Comparison of ENCODE assay signal across 21 cellular contexts in the genomic region with DNA sequence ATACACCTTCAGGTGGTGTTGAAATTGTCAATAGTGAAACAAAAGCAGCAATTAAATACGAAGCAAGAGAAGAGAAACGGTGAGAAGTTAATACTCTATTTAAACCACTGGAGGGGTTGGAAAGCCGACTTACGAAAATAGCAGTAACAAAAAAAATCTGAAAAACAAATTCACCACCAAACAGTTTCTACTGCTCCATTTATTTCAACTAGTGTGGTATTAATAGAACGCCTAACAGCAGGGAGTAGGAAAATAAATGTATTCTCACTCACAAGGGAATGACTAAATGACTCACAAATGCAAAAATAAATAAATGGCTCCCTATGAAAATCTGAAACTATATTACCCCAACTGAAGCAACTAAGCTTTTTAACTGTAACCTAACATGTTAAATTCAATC.
A peak's percentile ranks its signal among the peaks of the same experiment; 100 is the strongest.
DNase-seq lines count a peak whose midpoint lies in the region; ATAC-seq and TF ChIP-seq lines count a peak whose summit lies in the region.
"Had no signal": no experiment of that assay in that cellular context is flagged by ENCODE, and none has a peak within 500 bp of the region (broad histone marks: within the 10 kb centered on the region; RNA-seq: fewer than 3 reads in every experiment).

No MANE protein-coding gene starts in this region.

- no peaks in the 10 kb centered on the region for H3K9me3 ChIP-seq in psoas muscle
- H3K9me3 ChIP-seq: BLaER1 treated with 17β-estradiol and CSF1 and Interleukin-3, amounts not matched to agents 10 nM and 100 nM; SJCRH30 had no signal

- peaks cover 0 to 2% (median 0%) of the 10 kb centered on the region in 3 donors for H3K27me3 ChIP-seq in psoas muscle (ENCODE audit: insufficient read depth in 3 of 3, low read length in 2 of 3)
- H3K27me3 ChIP-seq: BLaER1 treated with 17β-estradiol and CSF1 and Interleukin-3, amounts not matched to agents 10 nM and 100 nM; SJCRH30 had no signal

- no peaks in the 10 kb centered on the region for H3K4me1 ChIP-seq in psoas muscle
- H3K4me1 ChIP-seq: parathyroid adenoma had no signal

- H3K36me3 Mint-ChIP-seq in glutamatergic neuron (ENCODE audit: unreplicated experiment) = no peaks in the 10 kb centered on the region
- H3K36me3 Mint-ChIP-seq: activated naive CD4-positive, alpha-beta T cell treated with anti-CD3 and anti-CD28 coated beads, Interleukin-2, amount 50 U/mL, for 72 hours had no signal

- no peak overlapping the region for H3K27ac ChIP-seq in psoas muscle
- H3K27ac ChIP-seq: BLaER1 treated with 17β-estradiol and CSF1 and Interleukin-3, amounts not matched to agents 10 nM and 100 nM; HL-60; parathyroid adenoma; SJCRH30 had no signal

- H3K4me3 Mint-ChIP-seq in glutamatergic neuron (ENCODE audit: unreplicated experiment) = no peak overlapping the region
- H3K4me3 Mint-ChIP-seq: activated CD4-positive, alpha-beta T cell treated with anti-CD3 and anti-CD28 coated beads, Interleukin-2, amount 10 ng/mL, durations not matched to agents 24 days and 14 days; stimulated activated naive CD8-positive, alpha-beta T cell treated with anti-CD3 and anti-CD28 coated beads, Interleukin-15, amount 100 ng/mL, for 72 hours had no signal

- in situ Hi-C loops in astrocyte of the cerebellum (cut with HindIII; ENCODE audit: low sequenced_read_pairs) = no loop called here

- TF ChIP-seq CTCF in astrocyte of the cerebellum (IDR thresholded peaks at IDR 0.05; ENCODE audit: low read depth, low read length, missing control alignments) (no peak), glutamatergic neuron (IDR thresholded peaks at IDR 0.05; ENCODE audit: partially characterized antibody, unreplicated experiment) (no peak), psoas muscle (IDR thresholded peaks at IDR 0.05) (no peak)

- H3K4me3 ChIP-seq in astrocyte of the cerebellum (ENCODE audit: low read depth, low read length) (no peak overlapping the region), psoas muscle (no peak overlapping the region)
- H3K4me3 ChIP-seq: BLaER1 treated with 17β-estradiol and CSF1 and Interleukin-3, amounts not matched to agents 10 nM and 100 nM; SJCRH30 had no signal

- DNase-seq in HCEC 1CT (peak; percentile 5), astrocyte of the cerebellum (ENCODE audit: low read depth) (peak; percentile 29), glutamatergic neuron (no peak), superior temporal gyrus (ENCODE audit: extremely low spot score) (peak; percentile 70), psoas muscle (no peak), hippocampal formation (lab: John Stamatoyannopoulos, UW) (no peak), NCI-H226 (no peak)
- DNase-seq: activated CD4-positive, alpha-beta T cell treated with anti-CD3 and anti-CD28 coated beads, Interleukin-2, amount 10 ng/mL, durations not matched to agents 24 days and 14 days; activated T-cell treated with anti-CD3 and anti-CD28 coated beads for 4 hours; KG1; kidney glomerular epithelial cell; NCI-H446 treated with DMSO at 0.1 percent for 48 hours; SJCRH30; stimulated activated CD4-positive, alpha-beta T cell treated with anti-CD3 and anti-CD28 coated beads, Interleukin-12 subunit alpha, Interleukin-12 subunit beta, amount 100 ng/mL, for 4 hours; stimulated activated naive CD8-positive, alpha-beta T cell treated with anti-CD3 and anti-CD28 coated beads, Interleukin-15, amount 100 ng/mL, for 72 hours; T1000 had no signal

- H3K27me3 Mint-ChIP-seq in glutamatergic neuron (ENCODE audit: unreplicated experiment) = no peaks in the 10 kb centered on the region
- H3K27me3 Mint-ChIP-seq: stimulated activated naive CD8-positive, alpha-beta T cell treated with anti-CD3 and anti-CD28 coated beads, Interleukin-15, amount 100 ng/mL, for 72 hours had no signal

- ATAC-seq in psoas muscle = no peak
- no peak for ATAC-seq in GM19452 (IDR thresholded peaks at IDR 0.05; ENCODE audit: unreplicated experiment)
- ATAC-seq: activated naive CD4-positive, alpha-beta T cell treated with anti-CD3 and anti-CD28 coated beads, Interleukin-2, amount 50 U/mL, for 72 hours; stimulated activated naive CD8-positive, alpha-beta T cell treated with anti-CD3 and anti-CD28 coated beads, Interleukin-15, amount 100 ng/mL, for 72 hours had no signal

- peak overlapping the region; percentile 0 for H3K27ac Mint-ChIP-seq in glutamatergic neuron (ENCODE audit: unreplicated experiment)
- H3K27ac Mint-ChIP-seq: activated CD4-positive, alpha-beta T cell treated with anti-CD3 and anti-CD28 coated beads, Interleukin-2, amount 10 ng/mL, durations not matched to agents 24 days and 14 days; activated naive CD4-positive, alpha-beta T cell treated with anti-CD3 and anti-CD28 coated beads, Interleukin-2, amount 50 U/mL, for 72 hours; stimulated activated naive CD8-positive, alpha-beta T cell treated with anti-CD3 and anti-CD28 coated beads, Interleukin-15, amount 100 ng/mL, for 72 hours had no signal

- WGBS in psoas muscle, 3 donors = 72 to 78% (median 75%) methylated on average over 5 of the region's 5 CpGs

- intact Hi-C loops in psoas muscle (cut with DNase I) = loop anchor here in 1 of 2 donors (10.0 kb wide), 1 partner anchor 433 kb away; no protein-coding TSS in a partner anchor

- H3K9me3 Mint-ChIP-seq in glutamatergic neuron (ENCODE audit: unreplicated experiment) = no peaks in the 10 kb centered on the region
- H3K9me3 Mint-ChIP-seq: activated CD4-positive, alpha-beta T cell treated with anti-CD3 and anti-CD28 coated beads, Interleukin-2, amount 10 ng/mL, durations not matched to agents 24 days and 14 days; activated naive CD4-positive, alpha-beta T cell treated with anti-CD3 and anti-CD28 coated beads, Interleukin-2, amount 50 U/mL, for 72 hours; stimulated activated naive CD8-positive, alpha-beta T cell treated with anti-CD3 and anti-CD28 coated beads, Interleukin-15, amount 100 ng/mL, for 72 hours had no signal

- no peaks in the 10 kb centered on the region for H3K36me3 ChIP-seq in psoas muscle (ENCODE audit: insufficient read depth in 1 of 2, low read depth in 1 of 2)
- H3K36me3 ChIP-seq: BLaER1 treated with 17β-estradiol and CSF1 and Interleukin-3, amounts not matched to agents 10 nM and 100 nM; SJCRH30 had no signal

- peaks cover 40% of the 10 kb centered on the region for H3K4me1 Mint-ChIP-seq in glutamatergic neuron (ENCODE audit: low read depth, unreplicated experiment)

Comparison
In these comparisons a context has a peak if more than half of its experiments do, and no peak if none do; other contexts are left out.
1. DNase-seq: peak in HCEC 1CT (single experiment), astrocyte of the cerebellum (single experiment) and superior temporal gyrus (single experiment); none in glutamatergic neuron (single experiment), psoas muscle (0 of 2), hippocampal formation (0 of 2) and NCI-H226 (single experiment).